In the genomic region with DNA sequence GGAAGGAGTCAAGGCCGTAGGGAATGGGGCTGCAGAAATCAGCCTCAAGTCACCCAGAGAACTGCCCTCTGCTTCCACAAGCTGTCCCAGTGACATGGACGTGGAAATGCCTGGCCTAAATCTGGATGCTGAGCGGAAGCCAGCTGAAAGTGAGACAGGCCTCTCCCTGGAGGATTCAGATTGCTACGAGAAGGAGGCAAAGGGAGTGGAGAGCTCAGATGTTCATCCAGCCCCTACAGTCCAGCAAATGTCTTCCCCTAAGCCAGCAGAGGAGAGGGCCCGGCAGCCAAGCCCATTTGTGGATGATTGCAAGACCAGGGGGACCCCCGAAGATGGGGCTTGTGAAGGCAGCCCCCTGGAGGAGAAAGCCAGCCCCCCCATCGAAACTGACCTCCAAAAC, we compare ENCODE assay signal across 16 cellular contexts. TPM values are rescaled to one million over a fixed set of nuclear protein-coding genes. Genes with fewer than 3 reads are reported as not detected.
DNase-seq lines count a peak whose midpoint lies in the region; ATAC-seq and TF ChIP-seq lines count a peak whose summit lies in the region.
"Had no signal": no experiment of that assay in that cellular context is flagged by ENCODE, and none has a peak within 500 bp of the region (broad histone marks: within the 10 kb centered on the region; RNA-seq: fewer than 3 reads in every experiment).

No MANE protein-coding gene starts in this region.

- peak overlapping the region; percentile 72 for H3K4me2 ChIP-seq in parathyroid adenoma (ENCODE audit: low read length)

- WGBS in heart left ventricle, 4 donors, result 38 to 46% (median 40%) methylated on average over 5 to 7 of the region's 7 CpGs

- peaks cover 3 to 91% (median 49%) of the 10 kb centered on the region in 12 donors for H3K4me1 ChIP-seq in heart left ventricle
- peaks cover 70% of the 10 kb centered on the region for H3K4me1 ChIP-seq in parathyroid adenoma
- H3K4me1 ChIP-seq in uterus, result peaks cover 18 to 25% of the 10 kb centered on the region in 2 donors
- H3K4me1 ChIP-seq in foreskin keratinocyte, result no peaks in the 10 kb centered on the region

- H3K79me2 ChIP-seq in parathyroid adenoma, result peaks cover 4% of the 10 kb centered on the region

- H3K36me3 ChIP-seq in heart left ventricle (peaks cover 0 to 57% (median 3%) of the 10 kb centered on the region in 9 donors), parathyroid adenoma (ENCODE audit: control insufficient read depth, insufficient read depth, low read length) (no peaks in the 10 kb centered on the region), uterus (no peaks in the 10 kb centered on the region)

- peak overlapping the region; percentile 22 for H3K9ac ChIP-seq in parathyroid adenoma

- TF ChIP-seq POLR2A in heart left ventricle (IDR thresholded peaks at IDR 0.05) (no peak), uterus (IDR thresholded peaks at IDR 0.05) (no peak)

- H3K27me3 ChIP-seq in heart left ventricle, result no peaks in the 10 kb centered on the region
- H3K27me3 ChIP-seq in parathyroid adenoma (ENCODE audit: control insufficient read depth, insufficient read depth, low read length), result no peaks in the 10 kb centered on the region
- no peaks in the 10 kb centered on the region for H3K27me3 ChIP-seq in uterus
- H3K27me3 ChIP-seq in foreskin keratinocyte, result no peaks in the 10 kb centered on the region

- no peaks in the 10 kb centered on the region for H3K9me3 ChIP-seq in heart left ventricle
- no peaks in the 10 kb centered on the region for H3K9me3 ChIP-seq in parathyroid adenoma (ENCODE audit: control insufficient read depth, low read length)
- H3K9me3 ChIP-seq in uterus, result no peaks in the 10 kb centered on the region

- H3K4me3 ChIP-seq in heart left ventricle (peak overlapping the region in 1 of 12 donors; percentile 11), parathyroid adenoma (ENCODE audit: low read depth, low read length) (peak overlapping the region; percentile 53), uterus (no peak overlapping the region)

- TF ChIP-seq CTCF in heart left ventricle (IDR thresholded peaks at IDR 0.05) (no peak), parathyroid adenoma (IDR thresholded peaks at IDR 0.05) (no peak), uterus (IDR thresholded peaks at IDR 0.05) (no peak), foreskin keratinocyte (conservative IDR thresholded peaks at IDR 0.05) (no peak)

- H2AFZ ChIP-seq in parathyroid adenoma, result peak overlapping the region; percentile 66

- DNase-seq in DMS 273 (lab: John Stamatoyannopoulos, UW; ENCODE audit: unreplicated experiment), result peak; percentile 55
- DNase-seq in DMS 273 treated with DMSO at 0.1 percent for 48 hours (lab: John Stamatoyannopoulos, UW), result no peak
- DNase-seq in heart left ventricle, result peak in 4 of 5 donors; percentile 60 to 81 (median 71)
- peak; percentile 49 to 67 for DNase-seq in uterus
- no peak for DNase-seq in foreskin keratinocyte
- DNase-seq in activated effector memory CD4-positive, alpha-beta T cell treated with anti-CD3 and anti-CD28 coated beads, Interleukin-2, amount 50 U/mL, for 16 hours, result no peak
- DNase-seq: activated B cell treated with CpG ODN at 0.5 μM for 24 hours; CD4-positive, CD25-positive, alpha-beta regulatory T cell; cortex of kidney; NCI-H1105 treated with DMSO at 0.1 percent for 48 hours; NCI-H226; stimulated activated CD8-positive, alpha-beta memory T cell treated with anti-CD3 and anti-CD28 coated beads, Interleukin-4, amount 100 ng/mL, for 48 hours had no signal

- intact Hi-C loops in heart left ventricle (cut with DNase I) (loop anchor here in 4 of 10 donors (5.0 kb wide), 1 partner anchor 51 kb away; a partner anchor contains a TSS), uterus (cut with DNase I; ENCODE audit: low total_unique reads) (loop anchor here (10.0 kb wide), 1 partner anchor 53 kb away; a partner anchor contains a TSS)

- ATAC-seq in heart left ventricle (peak; percentile 28 to 60 (median 58)), foreskin keratinocyte (no peak), GM19452 (IDR thresholded peaks at IDR 0.05; ENCODE audit: unreplicated experiment) (no peak)
- ATAC-seq: HepG2 had no signal

- H3K27ac ChIP-seq in heart left ventricle, result peak overlapping the region; percentile 61 to 91 (median 80)
- H3K27ac ChIP-seq in parathyroid adenoma, result peak overlapping the region; percentile 96
- peak overlapping the region; percentile 87 to 94 for H3K27ac ChIP-seq in uterus
- H3K27ac ChIP-seq in foreskin keratinocyte, result no peak overlapping the region
- H3K27ac ChIP-seq: 22Rv1 had no signal

RNA-seq across cellular contexts. Expression of a gene that starts 50.2 kb away (rescaled TPM):
- total RNA-seq in heart left ventricle (10 to 100 TPM; 21.7 to 73.2 (median 44.1) TPM), uterus (100 to 1,000 TPM in 3 of 4 donors, 10 to 100 TPM in 1; 17.4 to 157 (median 138) TPM), foreskin keratinocyte (48.2 and 59.2 TPM in 2 replicates)
- polyA plus RNA-seq in heart left ventricle (10 to 100 TPM; 18.2 to 30.1 TPM), foreskin keratinocyte (39.8 and 43.8 TPM in 2 replicates)

Comparison
In these comparisons a context has a peak if more than half of its experiments do, and no peak if none do; other contexts are left out.
1. DNase-seq: peak in DMS 273 (single experiment), heart left ventricle (4 of 5) and uterus (2 of 2); none in DMS 273 treated with DMSO at 0.1 percent for 48 hours (single experiment), foreskin keratinocyte (0 of 2) and activated effector memory CD4-positive, alpha-beta T cell treated with anti-CD3 and anti-CD28 coated beads, Interleukin-2, amount 50 U/mL, for 16 hours (single experiment).
2. ATAC-seq: peak in heart left ventricle (4 of 4); none in foreskin keratinocyte (single experiment) and GM19452 (single experiment).